ENCODE assay signal across 16 cellular contexts in genomic region chr10:110852897-110853296, GRCh38. TPM values are rescaled to one million over a fixed set of nuclear protein-coding genes. Genes with fewer than 3 reads are reported as not detected.
A peak's percentile ranks its signal among the peaks of the same experiment; 100 is the strongest.
DNase-seq lines count a peak whose midpoint lies in the region; ATAC-seq, FAIRE-seq and TF ChIP-seq lines count a peak whose summit lies in the region.
"Had no signal": no experiment of that assay in that cellular context is flagged by ENCODE, and none has a peak within 500 bp of the region (broad histone marks: within the 10 kb centered on the region; RNA-seq: fewer than 3 reads in every experiment).

No MANE protein-coding gene starts in this region.

- peak overlapping the region; percentile 52 for H3K27ac Mint-ChIP-seq in CD4-positive, alpha-beta T cell
- H3K27ac Mint-ChIP-seq in naive thymus-derived CD8-positive, alpha-beta T cell, result peak overlapping the region; percentile 35 to 87 (median 72)

- peaks cover 81% of the 10 kb centered on the region for H3K4me1 Mint-ChIP-seq in CD4-positive, alpha-beta T cell (ENCODE audit: low read depth)
- H3K4me1 Mint-ChIP-seq in naive thymus-derived CD8-positive, alpha-beta T cell, result peaks cover 36 to 84% (median 80%) of the 10 kb centered on the region in 4 donors

- no peaks in the 10 kb centered on the region for H3K36me3 ChIP-seq in body of pancreas (replicated peaks in 1 of 2; ENCODE audit: insufficient read depth in 1 of 2, low read depth in 2 of 2)

- H3K27me3 ChIP-seq in CD4-positive, alpha-beta T cell (ENCODE audit: control insufficient read depth, insufficient read depth, low read length), result no peaks in the 10 kb centered on the region
- H3K27me3 ChIP-seq in body of pancreas, result no peaks in the 10 kb centered on the region

- intact Hi-C loops in CD4-positive, alpha-beta T cell (cut with DNase I, micrococcal nuclease), result no loop called here
- intact Hi-C loops in body of pancreas (cut with DNase I), result no loop called here

- H3K4me3 ChIP-seq in body of pancreas, result no peak overlapping the region

- H3K9me3 ChIP-seq in CD4-positive, alpha-beta T cell (ENCODE audit: control insufficient read depth, low read length), result no peaks in the 10 kb centered on the region
- H3K9me3 ChIP-seq in body of pancreas, result no peaks in the 10 kb centered on the region

- peaks cover 84% of the 10 kb centered on the region for H3K4me1 ChIP-seq in body of pancreas

- ATAC-seq in CD4-positive, alpha-beta T cell (ENCODE audit: poor library complexity), result no peak
- ATAC-seq in HG02885 (IDR thresholded peaks at IDR 0.05; ENCODE audit: poor library complexity, unreplicated experiment) (peak; percentile 6), body of pancreas (no peak), HG03378 (IDR thresholded peaks at IDR 0.05; ENCODE audit: unreplicated experiment) (no peak)
- ATAC-seq in naive thymus-derived CD8-positive, alpha-beta T cell, result peak; percentile 29 to 52

- no peaks in the 10 kb centered on the region for H3K9me3 Mint-ChIP-seq in CD4-positive, alpha-beta T cell
- H3K9me3 Mint-ChIP-seq in naive thymus-derived CD8-positive, alpha-beta T cell, result peaks cover 0 to 1% (median 0%) of the 10 kb centered on the region in 9 donors

- no peaks in the 10 kb centered on the region for H3K36me3 Mint-ChIP-seq in CD4-positive, alpha-beta T cell (ENCODE audit: low read depth)
- H3K36me3 Mint-ChIP-seq in naive thymus-derived CD8-positive, alpha-beta T cell, result no peaks in the 10 kb centered on the region

- POLR2A ChIA-PET in CD4-positive, alpha-beta T cell (lab: Charles Lee), result interaction anchor here (1.0 to 1.8 kb wide), 10 partner anchors 8 to 51 kb away, joined by 3 to 11 read pairs (median 5); partner anchors contain the start of gene PDCD4
- POLR2A ChIA-PET in naive thymus-derived CD8-positive, alpha-beta T cell (lab: Charles Lee), result interaction anchor here (0.6 to 5.3 kb wide), 8 partner anchors 8 to 49 kb away, joined by 3 to 44 read pairs (median 10); no protein-coding TSS in a partner anchor

- H3K27ac ChIP-seq in CD4-positive, alpha-beta T cell (ENCODE audit: low read depth, low read length), result no peak overlapping the region
- peak overlapping the region; percentile 70 to 96 (median 80) for H3K27ac ChIP-seq in body of pancreas

- FAIRE-seq in GM19239 (lab: Jason Lieb, UNC), result no peak
- FAIRE-seq: astrocyte had no signal

- H3K27me3 Mint-ChIP-seq in CD4-positive, alpha-beta T cell, result no peaks in the 10 kb centered on the region
- no peaks in the 10 kb centered on the region for H3K27me3 Mint-ChIP-seq in naive thymus-derived CD8-positive, alpha-beta T cell

- no peak for TF ChIP-seq CTCF in CD4-positive, alpha-beta T cell (IDR thresholded peaks at IDR 0.05)
- TF ChIP-seq CTCF in body of pancreas (IDR thresholded peaks at IDR 0.05), result no peak

- no peak for TF ChIP-seq POLR2A in body of pancreas (IDR thresholded peaks at IDR 0.05)

- peak overlapping the region; percentile 66 for H3K4me3 Mint-ChIP-seq in CD4-positive, alpha-beta T cell
- H3K4me3 Mint-ChIP-seq in naive thymus-derived CD8-positive, alpha-beta T cell, result peak overlapping the region; percentile 2 to 75 (median 58)

- 71 to 74% methylated on average over 4 of the region's 4 CpGs for WGBS in body of pancreas, 2 donors

- no peak for DNase-seq in CD4-positive, alpha-beta T cell
- no peak for DNase-seq in body of pancreas
- DNase-seq in naive thymus-derived CD8-positive, alpha-beta T cell, result no peak
- no peak for DNase-seq in GM19239 (ENCODE audit: insufficient read length, low spot score)
- DNase-seq in NCI-H82 (lab: John Stamatoyannopoulos, UW), result no peak
- no peak for DNase-seq in GM19240 (ENCODE audit: insufficient read length, low spot score)
- DNase-seq: C1 segment of cervical spinal cord; effector CD8-positive, alpha-beta T cell; GDM1; KG1; left ventricle myocardium superior; NCI-H187 treated with DMSO at 0.1 percent for 48 hours; occipital lobe had no signal

- CTCF ChIA-PET in CD4-positive, alpha-beta T cell (lab: Charles Lee), result interaction anchor here (0.6 to 1.5 kb wide), 4 partner anchors 15 to 30 kb away, joined by 3 to 4 read pairs (median 3); no protein-coding TSS in a partner anchor

RNA-seq across cellular contexts. Expression of gene PDCD4, which starts 18.8 kb away (rescaled TPM):
- total RNA-seq in CD4-positive, alpha-beta T cell, result 100 to 1,000 TPM; 352 to 358 TPM
- 100 to 1,000 TPM; 332 to 458 TPM for total RNA-seq in body of pancreas
- total RNA-seq in naive thymus-derived CD8-positive, alpha-beta T cell, result 100 to 1,000 TPM; 361 to 367 TPM
- polyA plus RNA-seq in naive thymus-derived CD8-positive, alpha-beta T cell, result 100 to 1,000 TPM; 318 to 385 (median 341) TPM

Comparison
In these comparisons a context has a peak if more than half of its experiments do, and no peak if none do; other contexts are left out.
1. ATAC-seq: peak in HG02885 (single experiment) and naive thymus-derived CD8-positive, alpha-beta T cell (2 of 2); none in CD4-positive, alpha-beta T cell (single experiment), body of pancreas (single experiment) and HG03378 (single experiment).